ENCODE assay signal across 26 cellular contexts in the genomic region with DNA sequence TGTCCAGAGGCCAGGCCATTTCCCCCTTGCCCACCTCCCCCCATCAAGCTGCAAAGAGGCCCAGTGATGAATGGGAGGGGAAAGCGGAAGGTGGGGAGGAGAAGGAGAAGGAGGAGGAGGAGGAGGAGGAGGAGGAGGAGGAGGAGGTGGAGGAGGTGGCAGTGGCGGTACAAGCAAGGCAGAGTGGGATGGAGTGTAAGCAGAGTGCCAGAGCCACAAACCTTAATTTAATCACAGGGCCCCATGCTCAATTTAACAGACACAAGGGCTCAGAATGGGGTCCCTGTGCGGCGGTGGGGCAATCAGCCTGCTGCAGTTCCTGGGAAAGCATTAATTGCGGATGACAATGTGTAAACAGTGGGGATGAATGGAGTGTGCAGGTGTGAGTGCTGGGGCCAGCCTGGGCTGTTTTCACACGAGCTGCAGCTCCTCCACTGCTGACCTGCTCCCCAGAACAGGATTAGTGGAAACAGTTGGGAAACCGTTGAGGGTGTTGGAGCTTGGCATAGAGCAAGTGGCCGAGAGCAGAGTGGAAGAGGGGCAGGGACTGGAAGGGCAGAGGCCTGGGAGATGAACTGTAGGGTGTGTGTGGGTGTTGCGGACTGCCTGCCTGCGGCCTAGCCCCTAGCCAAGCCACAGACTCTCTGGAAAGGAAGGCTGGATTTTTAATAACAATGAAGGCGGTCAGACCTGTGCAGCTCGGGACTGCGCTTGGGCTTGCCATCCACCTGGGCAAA. TPM values are rescaled to one million over a fixed set of nuclear protein-coding genes. Genes with fewer than 3 reads are reported as not detected.
DNase-seq lines count a peak whose midpoint lies in the region; ATAC-seq and TF ChIP-seq lines count a peak whose summit lies in the region.
"Had no signal": no experiment of that assay in that cellular context is flagged by ENCODE, and none has a peak within 500 bp of the region (broad histone marks: within the 10 kb centered on the region; RNA-seq: fewer than 3 reads in every experiment).

No MANE protein-coding gene starts in this region.

- peak; percentile 43 for ATAC-seq in WTC11
- no peak for ATAC-seq in CD4-positive, alpha-beta T cell (ENCODE audit: poor library complexity)
- ATAC-seq: left colon had no signal

- peak; percentile 86 for DNase-seq in COLO668 (lab: John Stamatoyannopoulos, UW; ENCODE audit: unreplicated experiment)
- peak; percentile 18 to 97 (median 87) for DNase-seq in NCI-H1417 (lab: John Stamatoyannopoulos, UW)
- DNase-seq in NCI-H2227 treated with DMSO at 0.1 percent for 48 hours (lab: John Stamatoyannopoulos, UW): peak; percentile 77
- no peak for DNase-seq in WTC11 (ENCODE audit: low spot score)
- no peak for DNase-seq in NOMO-1 (lab: John Stamatoyannopoulos, UW; ENCODE audit: unreplicated experiment in 2 of 2)
- DNase-seq in CD4-positive, alpha-beta T cell: no peak
- no peak for DNase-seq in activated T-cell treated with anti-CD3 and anti-CD28 coated beads for 4 hours
- no peak for DNase-seq in epidermal melanocyte (ENCODE audit: insufficient read length, low spot score)
- DNase-seq: activated CD4-positive, alpha-beta T cell treated with anti-CD3 and anti-CD28 coated beads, Interleukin-2, amount 50 U/mL, for 48 hours; activated naive CD4-positive, alpha-beta T cell treated with Interleukin-2 at 50 U/mL for 16 hours; DMS79 treated with DMSO at 0.1 percent for 48 hours; effector CD8-positive, alpha-beta T cell; esophagus squamous epithelium; left colon; MG63; midbrain; NCI-H226; Right ventricle myocardium superior; T-helper 1 cell had no signal

- no peak for TF ChIP-seq CTCF in WTC11 (IDR thresholded peaks at IDR 0.05)
- TF ChIP-seq CTCF in CD4-positive, alpha-beta T cell (IDR thresholded peaks at IDR 0.05): no peak

- H3K9me3 ChIP-seq in CD4-positive, alpha-beta T cell (ENCODE audit: control insufficient read depth, low read length): no peaks in the 10 kb centered on the region
- H3K9me3 ChIP-seq: esophagus squamous epithelium, MG63, suprapubic skin had no signal

- H3K9me3 Mint-ChIP-seq in WTC11: no peaks in the 10 kb centered on the region
- no peaks in the 10 kb centered on the region for H3K9me3 Mint-ChIP-seq in CD4-positive, alpha-beta T cell
- H3K9me3 Mint-ChIP-seq: CD14-positive monocyte; central memory CD8-positive, alpha-beta T cell; IgD-negative memory B cell had no signal

- H3K27me3 ChIP-seq in CD4-positive, alpha-beta T cell (ENCODE audit: control insufficient read depth, insufficient read depth, low read length): peaks cover 14% of the 10 kb centered on the region
- H3K27me3 ChIP-seq: MG63, suprapubic skin had no signal

- H3K27me3 Mint-ChIP-seq in WTC11 (ENCODE audit: low read depth): no peaks in the 10 kb centered on the region
- peaks cover 17% of the 10 kb centered on the region for H3K27me3 Mint-ChIP-seq in CD4-positive, alpha-beta T cell
- H3K27me3 Mint-ChIP-seq: central memory CD8-positive, alpha-beta T cell had no signal

- no peaks in the 10 kb centered on the region for H3K36me3 Mint-ChIP-seq in WTC11
- no peaks in the 10 kb centered on the region for H3K36me3 Mint-ChIP-seq in CD4-positive, alpha-beta T cell (ENCODE audit: low read depth)
- H3K36me3 Mint-ChIP-seq: CD14-positive monocyte, IgD-negative memory B cell had no signal

- H3K27ac Mint-ChIP-seq in WTC11: no peak overlapping the region
- H3K27ac Mint-ChIP-seq in CD4-positive, alpha-beta T cell: no peak overlapping the region
- H3K27ac Mint-ChIP-seq: CD14-positive monocyte, IgD-negative memory B cell had no signal

- no peaks in the 10 kb centered on the region for H3K4me1 Mint-ChIP-seq in WTC11
- no peaks in the 10 kb centered on the region for H3K4me1 Mint-ChIP-seq in CD4-positive, alpha-beta T cell (ENCODE audit: low read depth)
- H3K4me1 Mint-ChIP-seq: CD14-positive monocyte; central memory CD8-positive, alpha-beta T cell; IgD-negative memory B cell had no signal

- H3K4me3 Mint-ChIP-seq in WTC11: no peak overlapping the region
- H3K4me3 Mint-ChIP-seq in CD4-positive, alpha-beta T cell: no peak overlapping the region
- H3K4me3 Mint-ChIP-seq: CD14-positive monocyte; central memory CD8-positive, alpha-beta T cell; IgD-negative memory B cell had no signal

- CTCF ChIA-PET in WTC11 (lab: Charles Lee): interaction anchor here (0.6 to 1.3 kb wide), 3 partner anchors 28 to 247 kb away, joined by 3 to 4 read pairs (median 3); no protein-coding TSS in a partner anchor
- CTCF ChIA-PET in CD4-positive, alpha-beta T cell (lab: Charles Lee): no interaction called here

- POLR2A ChIA-PET in WTC11 (lab: Charles Lee): interaction anchor here (0.5 to 0.6 kb wide), 2 partner anchors 253 to 281 kb away, joined by 3 to 7 read pairs; no protein-coding TSS in a partner anchor
- POLR2A ChIA-PET in CD4-positive, alpha-beta T cell (lab: Charles Lee): no interaction called here

- H3K27ac ChIP-seq in CD4-positive, alpha-beta T cell (ENCODE audit: low read depth, low read length): no peak overlapping the region
- H3K27ac ChIP-seq: esophagus squamous epithelium, suprapubic skin, VCaP had no signal

- intact Hi-C loops in CD4-positive, alpha-beta T cell (cut with DNase I, micrococcal nuclease): no loop called here

TF ChIP-seq in WTC11, 78 proteins besides CTCF, POLR2A, EP300 and RAD21:
- TF ChIP-seq ATF1 (CRISPR knock-in tag; IDR thresholded peaks at IDR 0.05) (no peak), MAX (CRISPR knock-in tag; IDR thresholded peaks at IDR 0.05) (no peak), ZNF263 (CRISPR knock-in tag; IDR thresholded peaks at IDR 0.05; ENCODE audit: low read depth) (peak; percentile 98), ZNF317 (CRISPR knock-in tag; IDR thresholded peaks at IDR 0.05; ENCODE audit: borderline replicate concordance, low read depth) (no peak), NFE2L1 (CRISPR knock-in tag; IDR thresholded peaks at IDR 0.05) (no peak), ZMAT4 (CRISPR knock-in tag; IDR thresholded peaks at IDR 0.05) (no peak), ELF4 (CRISPR knock-in tag; IDR thresholded peaks at IDR 0.05; ENCODE audit: low read depth) (peak; percentile 71; the same call in 1 of the 2 replicates), CDX4 (CRISPR knock-in tag; IDR thresholded peaks at IDR 0.05; ENCODE audit: borderline replicate concordance) (no peak)
- TF ChIP-seq, protein P1, sequence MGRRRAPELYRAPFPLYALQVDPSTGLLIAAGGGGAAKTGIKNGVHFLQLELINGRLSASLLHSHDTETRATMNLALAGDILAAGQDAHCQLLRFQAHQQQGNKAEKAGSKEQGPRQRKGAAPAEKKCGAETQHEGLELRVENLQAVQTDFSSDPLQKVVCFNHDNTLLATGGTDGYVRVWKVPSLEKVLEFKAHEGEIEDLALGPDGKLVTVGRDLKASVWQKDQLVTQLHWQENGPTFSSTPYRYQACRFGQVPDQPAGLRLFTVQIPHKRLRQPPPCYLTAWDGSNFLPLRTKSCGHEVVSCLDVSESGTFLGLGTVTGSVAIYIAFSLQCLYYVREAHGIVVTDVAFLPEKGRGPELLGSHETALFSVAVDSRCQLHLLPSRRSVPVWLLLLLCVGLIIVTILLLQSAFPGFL (CRISPR knock-in tag; IDR thresholded peaks at IDR 0.05; ENCODE audit: borderline replicate concordance): no peak
TF ChIP-seq in WTC11: peak in this region for 2.

RNA-seq across cellular contexts. Expression of gene SMOC1, which starts 36.4 kb away (rescaled TPM):
- 0.76 to 1.1 TPM (median 1.0 TPM) in 3 replicates for total RNA-seq in WTC11 (2021)
- total RNA-seq in CD4-positive, alpha-beta T cell: not detected
- total RNA-seq: A673 had no signal

RNA-seq across cellular contexts. Expression of gene SLC10A1, which starts 45.8 kb away (rescaled TPM):
- total RNA-seq in WTC11 (2021): 0.09 TPM in 1 of 3 replicates, not detected in the others
- not detected for total RNA-seq in CD4-positive, alpha-beta T cell
- total RNA-seq: A673, esophagus squamous epithelium, glomerular endothelial cell, left colon, Right ventricle myocardium superior, suprapubic skin had no signal

Comparison
In these comparisons a context has a peak if more than half of its experiments do, and no peak if none do; other contexts are left out.
1. DNase-seq: peak in COLO668 (single experiment), NCI-H1417 (3 of 3) and NCI-H2227 treated with DMSO at 0.1 percent for 48 hours (single experiment); none in WTC11 (single experiment), NOMO-1 (0 of 2), CD4-positive, alpha-beta T cell (0 of 10), activated T-cell treated with anti-CD3 and anti-CD28 coated beads for 4 hours (single experiment) and epidermal melanocyte (single experiment).